In the genomic region with DNA sequence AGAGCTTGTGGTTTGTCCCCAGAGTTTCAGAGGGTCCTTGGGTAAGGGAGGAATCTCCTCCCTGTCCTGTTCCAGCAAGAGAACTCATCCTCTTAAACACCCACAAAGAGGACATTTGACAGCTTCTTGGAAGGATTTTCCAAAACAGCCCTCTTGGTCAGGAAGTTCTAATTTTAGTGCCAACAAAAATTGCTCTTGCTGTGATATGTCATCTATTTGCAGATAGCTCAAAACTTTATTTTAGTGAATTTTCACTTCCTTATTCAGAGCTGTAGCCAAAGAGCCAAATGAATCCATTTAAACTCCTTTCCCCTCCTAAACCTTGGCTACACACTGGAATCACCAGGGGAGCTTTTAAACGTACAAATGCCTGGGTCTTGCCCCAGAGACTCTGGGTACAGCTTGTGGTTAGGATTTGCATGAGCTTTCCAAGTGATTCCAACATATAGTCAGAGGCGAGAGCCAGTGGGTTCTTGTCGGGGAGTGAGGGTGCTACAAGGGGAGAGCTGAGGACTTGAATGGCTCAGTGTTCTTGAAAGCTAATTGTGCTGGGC, we compare ENCODE assay signal across 10 cellular contexts. TPM values are rescaled to one million over a fixed set of nuclear protein-coding genes. Genes with fewer than 3 reads are reported as not detected.
DNase-seq lines count a peak whose midpoint lies in the region; ATAC-seq, FAIRE-seq and TF ChIP-seq lines count a peak whose summit lies in the region.
"Had no signal": no experiment of that assay in that cellular context is flagged by ENCODE, and none has a peak within 500 bp of the region (broad histone marks: within the 10 kb centered on the region; RNA-seq: fewer than 3 reads in every experiment).

No MANE protein-coding gene starts in this region.

- WGBS in GM12878 (ENCODE audit: insufficient coverage, insufficient replicate concordance, low lambda C conversion rate, missing lambda C conversion rate) = 4% methylated on average over 3 of the region's 3 CpGs

- no peaks in the 10 kb centered on the region for H4K20me1 ChIP-seq in GM12878 (ENCODE audit: control insufficient read depth, insufficient read depth)

- H3K4me2 ChIP-seq in GM12878 (ENCODE audit: control insufficient read depth, insufficient read depth) = peak overlapping the region; percentile 69
- H3K4me2 ChIP-seq: PC-9 had no signal

- POLR2A ChIA-PET in GM12878 (lab: Charles Lee) = interaction anchor here (0.6 to 4.0 kb wide), 19 partner anchors 10 to 426 kb away, joined by 3 to 60 read pairs (median 5); partner anchors contain the start of genes FCMR, IKBKE and RASSF5

- no peaks in the 10 kb centered on the region for H3K9me3 Mint-ChIP-seq in stimulated activated effector memory CD8-positive, alpha-beta T cell treated with anti-CD3 and anti-CD28 coated beads, Interleukin-12 subunit alpha, Interleukin-12 subunit beta, amount 100 ng/mL, for 72 hours
- no peaks in the 10 kb centered on the region for H3K9me3 Mint-ChIP-seq in mesothelial cell of epicardium

- intact Hi-C loops in GM12878 (cut with micrococcal nuclease; ENCODE audit: unreplicated experiment) = no loop called here

- no TSS peak for BruUV-seq in GM12878 (replicated peaks; lab: Mats Ljungman, UMichigan)

- no peak overlapping the region for H3K4me3 Mint-ChIP-seq in stimulated activated effector memory CD8-positive, alpha-beta T cell treated with anti-CD3 and anti-CD28 coated beads, Interleukin-12 subunit alpha, Interleukin-12 subunit beta, amount 100 ng/mL, for 72 hours
- H3K4me3 Mint-ChIP-seq in mesothelial cell of epicardium = no peak overlapping the region

- H3K27ac Mint-ChIP-seq in stimulated activated effector memory CD8-positive, alpha-beta T cell treated with anti-CD3 and anti-CD28 coated beads, Interleukin-12 subunit alpha, Interleukin-12 subunit beta, amount 100 ng/mL, for 72 hours = peak overlapping the region; percentile 97
- no peak overlapping the region for H3K27ac Mint-ChIP-seq in mesothelial cell of epicardium

- no peak for TF ChIP-seq CTCF in GM12878 (IDR thresholded peaks at IDR 0.05 in 2 of 3, conservative IDR thresholded peaks at IDR 0.05 in 1 of 3; ENCODE audit: control insufficient read depth in 2 of 3, extremely low read depth in 1 of 3, insufficient read depth in 1 of 3, low read depth in 3 of 3, low read length in 3 of 3)
- no peak for TF ChIP-seq CTCF in GM13977 (IDR thresholded peaks at IDR 0.05; ENCODE audit: extremely low read depth, insufficient read depth, missing control alignments)
- no peak for TF ChIP-seq CTCF in mesothelial cell of epicardium (IDR thresholded peaks at IDR 0.05; ENCODE audit: unreplicated experiment)

- no peaks in the 10 kb centered on the region for H3K79me2 ChIP-seq in GM12878 (ENCODE audit: control insufficient read depth, insufficient read depth, low read length)

- in situ Hi-C loops in GM12878 (cut with MboI) (no loop called here), GM13977 (cut with MboI; ENCODE audit: low pct_unique_long_range_greater_than_20kb, low sequenced_read_pairs, unreplicated experiment) (no loop called here)

- peak overlapping the region; percentile 5; the same call in 1 of the 2 replicates for H3K9ac ChIP-seq in GM12878 (ENCODE audit: control insufficient read depth, insufficient read depth, low read length)

- peaks cover 18 to 25% of the 10 kb centered on the region in 2 experiments for H3K36me3 ChIP-seq in GM12878 (ENCODE audit: control insufficient read depth in 2 of 2, insufficient read depth in 2 of 2, low read length in 1 of 2)

- peak overlapping the region; percentile 41 for H3K4me3 ChIP-seq in GM12878
- H3K4me3 ChIP-seq: PC-9 had no signal

- peak overlapping the region; percentile 90 for H3K27ac ChIP-seq in GM12878 (ENCODE audit: control insufficient read depth, insufficient read depth)
- H3K27ac ChIP-seq: PC-9 had no signal

- ATAC-seq in HG03108 (IDR thresholded peaks at IDR 0.05; ENCODE audit: unreplicated experiment) (peak; percentile 21), GM12878 (peak; percentile 41)
- ATAC-seq in stimulated activated effector memory CD8-positive, alpha-beta T cell treated with anti-CD3 and anti-CD28 coated beads, Interleukin-12 subunit alpha, Interleukin-12 subunit beta, amount 100 ng/mL, for 72 hours = no peak

- peaks cover 77% of the 10 kb centered on the region for H3K36me3 Mint-ChIP-seq in stimulated activated effector memory CD8-positive, alpha-beta T cell treated with anti-CD3 and anti-CD28 coated beads, Interleukin-12 subunit alpha, Interleukin-12 subunit beta, amount 100 ng/mL, for 72 hours
- H3K36me3 Mint-ChIP-seq in mesothelial cell of epicardium = peaks cover 2% of the 10 kb centered on the region

- TF ChIP-seq EP300 in GM12878 (IDR thresholded peaks at IDR 0.05; ENCODE audit: borderline replicate concordance in 1 of 2, control insufficient read depth in 1 of 2, low read depth in 2 of 2, low read length in 2 of 2) = 0 out of 4 replicates have a peak, but pooled peaks of 1 of the 2 experiments have one; percentile 49

- FAIRE-seq in GM19239 (lab: Jason Lieb, UNC) (peak; percentile 69), GM12878 (lab: Jason Lieb, UNC) (peak; percentile 97)
- FAIRE-seq: colon had no signal

- H2AFZ ChIP-seq in GM12878 (ENCODE audit: control insufficient read depth, low read depth, low read length) = no peak overlapping the region
- H2AFZ ChIP-seq: PC-9 had no signal

- H3K27me3 Mint-ChIP-seq in mesothelial cell of epicardium (ENCODE audit: low read depth) = no peaks in the 10 kb centered on the region

- SMC1A ChIA-PET in GM12878 (lab: Charles Lee; ENCODE audit: uncharacterized antibody, unreplicated experiment) = interaction anchor here (0.5 to 11.5 kb wide), 28 partner anchors 10 to 224 kb away, joined by 3 to 146 read pairs (median 6); partner anchors contain the start of genes EIF2D, IKBKE and RASSF5

- CTCF ChIA-PET in GM12878 (lab: Yijun Ruan, JAX) = interaction anchor here (1.0 to 7.5 kb wide), 22 partner anchors 10 to 229 kb away, joined by 3 to 62 read pairs (median 7); partner anchors contain the start of genes DYRK3, IKBKE and RASSF5

- RAD21 ChIA-PET in GM12878 (lab: Charles Lee; ENCODE audit: unreplicated experiment) = interaction anchor here (0.7 to 4.7 kb wide), 23 partner anchors 10 to 168 kb away, joined by 3 to 69 read pairs (median 6); partner anchors contain the start of genes EIF2D, IKBKE and RASSF5

- H3K9me3 ChIP-seq in GM12878 (replicated peaks; ENCODE audit: control insufficient read depth, insufficient read depth, low read length) = no peaks in the 10 kb centered on the region

- DNase-seq in GM19239 (ENCODE audit: insufficient read length, low spot score) = no peak
- DNase-seq in GM12878 (ENCODE audit: low read depth, low spot score) = no peak
- no peak for DNase-seq in stimulated activated effector memory CD8-positive, alpha-beta T cell treated with anti-CD3 and anti-CD28 coated beads, Interleukin-12 subunit alpha, Interleukin-12 subunit beta, amount 100 ng/mL, for 72 hours (ENCODE audit: low spot score in 2 of 2)
- no peak for DNase-seq in GM13977 (ENCODE audit: low spot score)
- no peak for DNase-seq in hippocampal formation (lab: John Stamatoyannopoulos, UW)
- DNase-seq in mesothelial cell of epicardium (ENCODE audit: low spot score in 2 of 2, unreplicated experiment in 2 of 2) = no peak
- DNase-seq: Kasumi-1, PC-9 had no signal

- TF ChIP-seq POLR2A in GM12878 (IDR thresholded peaks at IDR 0.05; ENCODE audit: low read depth, low read length) = no peak

- TF ChIP-seq RAD21 in GM12878 (IDR thresholded peaks at IDR 0.05; ENCODE audit: insufficient read depth, low read depth, low read length) = no peak

- peaks cover 39% of the 10 kb centered on the region for H3K4me1 ChIP-seq in GM12878 (ENCODE audit: control insufficient read depth, insufficient read depth, low read length)

- H3K27me3 ChIP-seq in GM12878 (replicated peaks in 1 of 2; ENCODE audit: control insufficient read depth in 2 of 2, insufficient read depth in 2 of 2, low read length in 1 of 2) = no peaks in the 10 kb centered on the region

- H3K4me1 Mint-ChIP-seq in stimulated activated effector memory CD8-positive, alpha-beta T cell treated with anti-CD3 and anti-CD28 coated beads, Interleukin-12 subunit alpha, Interleukin-12 subunit beta, amount 100 ng/mL, for 72 hours = peaks cover 24% of the 10 kb centered on the region
- peaks cover 25% of the 10 kb centered on the region for H3K4me1 Mint-ChIP-seq in mesothelial cell of epicardium

RNA-seq across cellular contexts. Expression of gene RASSF5, which starts 11.8 kb away (rescaled TPM):
- total RNA-seq in GM12878 (2013; cell fraction: nucleolus; rRNA removed) = 56.7 and 60.6 TPM in 2 replicates
- total RNA-seq in GM12878 (2014; rRNA removed) (64.1 and 68.2 TPM in 2 replicates), GM12878 (2014; rRNA removed; fragmentation: Illumina TruSeq; extraction: Trizol) (48.5 and 49.2 TPM in 2 replicates), GM12878 (2021) (82.5 and 85.6 TPM in 2 replicates), mesothelial cell of epicardium (6.5 to 7.0 TPM (median 6.8 TPM) in 3 replicates)
- 30.6 TPM for polyA plus RNA-seq in GM12878 (2011; ENCODE audit: low read depth)
- polyA plus RNA-seq in GM12878 (2011; rRNA removed) (61.4 and 77.1 TPM in 2 replicates), GM12878 (2014; fragmentation: Illumina TruSeq; extraction: Trizol) (79.7 and 89.6 TPM in 2 replicates), GM12878 (2014; fragmentation: Nextera tagmentation; extraction: Ambion mirVana) (10 to 100 TPM; 14.0 to 25.4 TPM), GM12878 (2014; rRNA removed) (71.3 and 74.2 TPM in 2 replicates), GM12878 (2016; fragmentation: Nextera tagmentation; extraction: Ambion mirVana) (10 to 100 TPM; 63.2 to 69.5 TPM)
- 82.5 and 102 TPM in 2 replicates for polyA plus RNA-seq in GM12878 (2011; cell fraction: cytosol; rRNA removed)
- 114 and 118 TPM in 2 replicates for polyA plus RNA-seq in GM12878 (2011; cell fraction: nucleus; rRNA removed)
- polyA plus RNA-seq in GM12878 (2012) = 45.3 and 54.0 TPM in 2 replicates
- 118 and 125 TPM in 2 replicates for polyA minus RNA-seq in GM12878 (2011; rRNA and poly(A)+ RNA removed)
- polyA minus RNA-seq in GM12878 (2011; cell fraction: cytosol; rRNA and poly(A)+ RNA removed) = 40.6 and 42.9 TPM in 2 replicates
- polyA minus RNA-seq in GM12878 (2011; cell fraction: nucleus; rRNA and poly(A)+ RNA removed) = 46.9 and 71.1 TPM in 2 replicates

RNA-seq across cellular contexts. Expression of gene IKBKE, which starts 25.3 kb away (rescaled TPM):
- 116 and 132 TPM in 2 replicates for total RNA-seq in GM12878 (2013; cell fraction: nucleolus; rRNA removed)
- total RNA-seq in GM12878 (2014; rRNA removed) (23.5 and 23.9 TPM in 2 replicates), GM12878 (2014; rRNA removed; fragmentation: Illumina TruSeq; extraction: Trizol) (14.6 and 17.1 TPM in 2 replicates), GM12878 (2021) (30.0 and 33.4 TPM in 2 replicates), mesothelial cell of epicardium (7.9 to 8.4 TPM (median 8.2 TPM) in 3 replicates)
- 7.9 TPM for polyA plus RNA-seq in GM12878 (2011; ENCODE audit: low read depth)
- polyA plus RNA-seq in GM12878 (2011; rRNA removed) (19.7 and 35.1 TPM in 2 replicates), GM12878 (2014; fragmentation: Illumina TruSeq; extraction: Trizol) (6.7 and 17.0 TPM in 2 replicates), GM12878 (2014; fragmentation: Nextera tagmentation; extraction: Ambion mirVana) (10 to 100 TPM; 12.8 to 19.2 TPM), GM12878 (2014; rRNA removed) (23.0 and 25.8 TPM in 2 replicates), GM12878 (2016; fragmentation: Nextera tagmentation; extraction: Ambion mirVana) (10 to 100 TPM; 23.1 to 24.7 TPM)
- polyA plus RNA-seq in GM12878 (2011; cell fraction: cytosol; rRNA removed) = 31.4 and 42.1 TPM in 2 replicates
- 133 and 147 TPM in 2 replicates for polyA plus RNA-seq in GM12878 (2011; cell fraction: nucleus; rRNA removed)
- polyA plus RNA-seq in GM12878 (2012) = 13.0 and 14.1 TPM in 2 replicates
- polyA minus RNA-seq in GM12878 (2011; rRNA and poly(A)+ RNA removed) = 45.0 and 70.6 TPM in 2 replicates
- 13.2 and 14.0 TPM in 2 replicates for polyA minus RNA-seq in GM12878 (2011; cell fraction: cytosol; rRNA and poly(A)+ RNA removed)
- polyA minus RNA-seq in GM12878 (2011; cell fraction: nucleus; rRNA and poly(A)+ RNA removed) = 62.1 and 104 TPM in 2 replicates
